8 cellular contexts compared by ENCODE assay signal in the genomic region with DNA sequence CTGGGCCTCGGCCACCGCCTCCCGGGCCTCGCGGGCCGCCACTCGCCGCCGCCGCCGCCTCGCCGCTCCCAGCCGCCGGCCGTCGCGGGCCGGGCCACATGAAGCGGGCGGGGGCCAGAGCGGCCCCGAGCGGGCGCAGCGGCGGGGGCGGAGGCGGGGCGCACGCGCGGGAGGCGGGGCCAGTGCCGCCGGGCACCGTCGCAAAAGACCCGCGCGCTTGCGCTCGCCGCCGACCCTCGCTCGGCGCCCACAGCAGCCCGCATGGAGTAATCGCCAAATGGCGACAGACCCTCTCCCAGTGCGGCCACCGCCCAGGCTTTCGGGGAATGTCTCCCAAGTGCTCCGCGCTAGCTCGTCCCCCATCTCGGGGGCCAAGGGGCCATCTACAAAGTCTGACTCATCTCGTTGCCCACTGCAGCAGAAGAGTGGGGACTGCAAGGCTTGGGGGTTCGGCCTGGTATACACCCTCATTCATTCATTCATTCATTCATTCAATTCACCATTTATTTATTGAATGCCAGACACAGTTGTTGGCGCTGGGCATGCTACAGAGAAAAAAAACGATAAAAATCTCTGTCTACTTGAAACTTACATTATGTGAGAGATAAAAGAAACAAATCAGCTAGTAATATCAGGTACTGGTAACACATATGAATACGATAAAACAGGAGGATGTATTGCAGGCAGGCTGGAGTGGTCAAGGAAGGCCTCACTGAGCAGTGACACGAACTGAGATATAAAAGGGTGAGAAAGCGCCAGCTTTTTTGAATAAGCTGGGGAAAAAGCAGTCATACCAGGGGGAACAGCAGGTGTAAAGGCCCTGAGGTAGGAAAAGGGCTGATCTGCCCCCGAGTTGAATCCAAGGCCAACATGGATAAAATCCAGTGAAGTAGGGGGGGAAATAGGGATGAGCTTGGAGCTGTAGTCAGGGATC. TPM values are rescaled to one million over a fixed set of nuclear protein-coding genes. Genes with fewer than 3 reads are reported as not detected.
DNase-seq lines count a peak whose midpoint lies in the region; ATAC-seq and TF ChIP-seq lines count a peak whose summit lies in the region.

A gene with protein sequence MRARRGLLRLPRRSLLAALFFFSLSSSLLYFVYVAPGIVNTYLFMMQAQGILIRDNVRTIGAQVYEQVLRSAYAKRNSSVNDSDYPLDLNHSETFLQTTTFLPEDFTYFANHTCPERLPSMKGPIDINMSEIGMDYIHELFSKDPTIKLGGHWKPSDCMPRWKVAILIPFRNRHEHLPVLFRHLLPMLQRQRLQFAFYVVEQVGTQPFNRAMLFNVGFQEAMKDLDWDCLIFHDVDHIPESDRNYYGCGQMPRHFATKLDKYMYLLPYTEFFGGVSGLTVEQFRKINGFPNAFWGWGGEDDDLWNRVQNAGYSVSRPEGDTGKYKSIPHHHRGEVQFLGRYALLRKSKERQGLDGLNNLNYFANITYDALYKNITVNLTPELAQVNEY (minus strand): TSS at position 100 of the 934 bp plus-strand sequence. CDS start 188 bp downstream, outside the sequence.

- H3K4me3 ChIP-seq in fibroblast of villous mesenchyme (ENCODE audit: low read depth, low read length), result peak within 1 kb of the TSS; percentile 93
- peak within 1 kb of the TSS; percentile 87 to 91 for H3K4me3 ChIP-seq in stomach smooth muscle (ENCODE audit: low read length in 2 of 2)

- peaks cover 8% of the 10 kb centered on the region for H3K4me1 ChIP-seq in stomach smooth muscle (ENCODE audit: control insufficient read depth, insufficient read depth, low read length)

- peak within 1 kb of the TSS; percentile 57 to 94 (median 89) for H3K27ac Mint-ChIP-seq in nephron

- ATAC-seq in GM21526 (IDR thresholded peaks at IDR 0.05; ENCODE audit: low FRiP score, unreplicated experiment), result peak; percentile 50

- peak within 1 kb of the TSS; percentile 93 to 99 (median 96) for H3K4me3 Mint-ChIP-seq in nephron

- H3K9ac ChIP-seq in stomach smooth muscle (ENCODE audit: low read length in 2 of 2), result peak within 1 kb of the TSS; percentile 84 to 85

- H3K36me3 ChIP-seq in stomach smooth muscle (ENCODE audit: control insufficient read depth in 2 of 2, insufficient read depth in 2 of 2, low read length in 2 of 2), result no peaks in the 10 kb centered on the region

- TF ChIP-seq CTCF in fibroblast of villous mesenchyme (IDR thresholded peaks at IDR 0.05; ENCODE audit: insufficient read depth, low read depth, low read length) (no peak), nephron (IDR thresholded peaks at IDR 0.05; ENCODE audit: unreplicated experiment in 3 of 3) (no peak)

- no peaks in the 10 kb centered on the region for H3K27me3 ChIP-seq in stomach smooth muscle (ENCODE audit: control insufficient read depth in 1 of 2, insufficient read depth in 2 of 2, low read length in 2 of 2)

- H3K27me3 Mint-ChIP-seq in nephron (ENCODE audit: low read depth), result peaks cover 3% of the 10 kb centered on the region

- no peaks in the 10 kb centered on the region for H3K9me3 ChIP-seq in stomach smooth muscle (ENCODE audit: control insufficient read depth in 2 of 2, low read length in 2 of 2)

- DNase-seq in DMS 273 treated with DMSO at 0.1 percent for 48 hours (lab: John Stamatoyannopoulos, UW), result peak; percentile 48
- DNase-seq in KG1 (lab: John Stamatoyannopoulos, UW), result peak; percentile 70
- peak; percentile 85 to 89 for DNase-seq in SHP77 (lab: John Stamatoyannopoulos, UW)
- DNase-seq in activated gamma-delta T cell treated with Interleukin-2 at 50 U/mL for 16 hours, result peak; percentile 54
- peak; percentile 73 for DNase-seq in fibroblast of villous mesenchyme (ENCODE audit: low read depth)

- H3K36me3 Mint-ChIP-seq in nephron (ENCODE audit: low read depth), result peaks cover 3% of the 10 kb centered on the region

- peaks cover 31% of the 10 kb centered on the region for H3K4me1 Mint-ChIP-seq in nephron

- peak within 1 kb of the TSS; percentile 55 for H3K27ac ChIP-seq in stomach smooth muscle (ENCODE audit: low read length)

- H3K9me3 Mint-ChIP-seq in nephron, result no peaks in the 10 kb centered on the region

RNA-seq across cellular contexts. Expression of the gene that starts here (rescaled TPM):
- 19.6 and 33.7 TPM in 2 replicates for total RNA-seq in fibroblast of villous mesenchyme

Comparison
In these comparisons a context has a peak if more than half of its experiments do, and no peak if none do; other contexts are left out.
1. Peak in every context shown above with its lines: DNase-seq, ATAC-seq, H3K4me3 ChIP-seq and H3K27ac ChIP-seq.